ENCODE assay signal across 16 cellular contexts in genomic region chr5:179978792-179979191, GRCh38.
DNase-seq lines count a peak whose midpoint lies in the region; ATAC-seq and TF ChIP-seq lines count a peak whose summit lies in the region.
"Had no signal": no experiment of that assay in that cellular context is flagged by ENCODE, and none has a peak within 500 bp of the region (broad histone marks: within the 10 kb centered on the region; RNA-seq: fewer than 3 reads in every experiment).

No MANE protein-coding gene starts in this region.

- H3K4me1 ChIP-seq in testis (no peaks in the 10 kb centered on the region), adrenal gland (replicated peaks in 1 of 2) (no peaks in the 10 kb centered on the region)
- H3K4me1 ChIP-seq: Caco-2 had no signal

- no peaks in the 10 kb centered on the region for H3K27me3 Mint-ChIP-seq in CD14-positive monocyte (ENCODE audit: low read depth in 3 of 3)
- H3K27me3 Mint-ChIP-seq: B cell; CD4-positive, CD25-positive, alpha-beta regulatory T cell had no signal

- H3K9me3 Mint-ChIP-seq in CD14-positive monocyte = peaks cover 0 to 2% (median 0%) of the 10 kb centered on the region in 7 donors
- H3K9me3 Mint-ChIP-seq: CD4-positive, CD25-positive, alpha-beta regulatory T cell; CD8-positive, alpha-beta T cell; H9 had no signal

- H3K4me3 ChIP-seq in LNCaP clone FGC (ENCODE audit: low read depth, low read length) (no peak overlapping the region), testis (no peak overlapping the region), adrenal gland (no peak overlapping the region)
- H3K4me3 ChIP-seq: BLaER1, GM23248 had no signal

- ATAC-seq in left lobe of liver = peak; percentile 81
- ATAC-seq: CD8-positive, alpha-beta T cell; HCT116 had no signal

- H3K27me3 ChIP-seq in testis = no peaks in the 10 kb centered on the region
- no peaks in the 10 kb centered on the region for H3K27me3 ChIP-seq in adrenal gland
- H3K27me3 ChIP-seq: BLaER1 had no signal

- H3K27ac ChIP-seq in testis = no peak overlapping the region
- no peak overlapping the region for H3K27ac ChIP-seq in adrenal gland
- H3K27ac ChIP-seq: BLaER1, GM23248 had no signal

- 85% methylated on average over 4 of the region's 4 CpGs for WGBS in testis, 2 donors
- WGBS in adrenal gland, 4 donors = 80 to 90% (median 82%) methylated on average over 4 of the region's 4 CpGs

- DNase-seq in CD14-positive monocyte (ENCODE audit: low spot score) (no peak), LNCaP clone FGC (ENCODE audit: low read depth) (peak; percentile 70), left lobe of liver (ENCODE audit: low spot score) (peak; percentile 55), C1 segment of cervical spinal cord (lab: John Stamatoyannopoulos, UW) (no peak), testis (no peak), adrenal gland (no peak)
- DNase-seq: Caco-2; CD4-positive, CD25-positive, alpha-beta regulatory T cell; CD8-positive, alpha-beta T cell; DMS153; DND-41; GM23248; H9 had no signal

- no peaks in the 10 kb centered on the region for H3K9me3 ChIP-seq in testis
- no peaks in the 10 kb centered on the region for H3K9me3 ChIP-seq in adrenal gland (replicated peaks in 1 of 3)
- H3K9me3 ChIP-seq: BLaER1, Caco-2 had no signal

- H3K36me3 Mint-ChIP-seq in CD14-positive monocyte = peaks cover 90 to 100% of the 10 kb centered on the region in 2 donors

- TF ChIP-seq CTCF in CD14-positive monocyte (IDR thresholded peaks at IDR 0.05) (no peak), LNCaP clone FGC (IDR thresholded peaks at IDR 0.05; ENCODE audit: control insufficient read depth, extremely low read depth, insufficient read depth) (no peak), testis (IDR thresholded peaks at IDR 0.05) (no peak), adrenal gland (IDR thresholded peaks at IDR 0.05) (no peak)

- TF ChIP-seq POLR2A in testis (IDR thresholded peaks at IDR 0.05) (no peak), adrenal gland (IDR thresholded peaks at IDR 0.05) (no peak)

- H3K4me3 Mint-ChIP-seq in CD14-positive monocyte = no peak overlapping the region
- H3K4me3 Mint-ChIP-seq: B cell; CD4-positive, CD25-positive, alpha-beta regulatory T cell; CD8-positive, alpha-beta T cell; H9 had no signal

- intact Hi-C loops in CD14-positive monocyte (cut with micrococcal nuclease) = loop anchor here in 1 of 2 donors (10.0 kb wide), 2 partner anchors 86 to 154 kb away; partner anchors contain the start of gene SQSTM1
- intact Hi-C loops in testis (cut with DNase I; ENCODE audit: low total_unique reads) = no loop called here
- intact Hi-C loops in adrenal gland (cut with DNase I) = no loop called here

- peak overlapping the region in 5 of 7 donors; percentile 0 to 77 (median 43) for H3K27ac Mint-ChIP-seq in CD14-positive monocyte
- H3K27ac Mint-ChIP-seq: B cell; CD4-positive, CD25-positive, alpha-beta regulatory T cell; CD8-positive, alpha-beta T cell; H9 had no signal

- no peaks in the 10 kb centered on the region for H3K4me1 Mint-ChIP-seq in CD14-positive monocyte
- H3K4me1 Mint-ChIP-seq: CD4-positive, CD25-positive, alpha-beta regulatory T cell had no signal

- H3K36me3 ChIP-seq in testis (ENCODE audit: low read depth, missing control alignments) (no peaks in the 10 kb centered on the region), adrenal gland (replicated peaks in 1 of 2) (peaks cover 0 to 12% of the 10 kb centered on the region in 2 donors)

Comparison
In these comparisons a context has a peak if more than half of its experiments do, and no peak if none do; other contexts are left out.
1. DNase-seq: peak in LNCaP clone FGC (single experiment) and left lobe of liver (single experiment); none in CD14-positive monocyte (single experiment), C1 segment of cervical spinal cord (0 of 14), testis (single experiment) and adrenal gland (0 of 7).